ENCODE assay signal across 25 cellular contexts in genomic region chr3:81951106-81951505, GRCh38.
"Had no signal": no experiment of that assay in that cellular context is flagged by ENCODE, and none has a peak within 500 bp of the region (broad histone marks: within the 10 kb centered on the region; RNA-seq: fewer than 3 reads in every experiment).

No MANE protein-coding gene starts in this region.

- H3K9me3 Mint-ChIP-seq: nephron progenitor cell had no signal

- H3K27ac Mint-ChIP-seq: dendritic cell treated with granulocyte-macrophage colony-stimulating factor and Interleukin-4, amounts not matched to agents 40 ng/mL and 50 ng/mL, for 4 days; naive thymus-derived CD8-positive, alpha-beta T cell; nephron progenitor cell; stimulated activated memory B cell treated with anti-CD40 and anti-IgM and Interleukin-4, amounts not matched to agents 10 μg/mL and 1 μg/mL and 100 μg/mL, for 72 hours had no signal

- H3K27me3 ChIP-seq: colonic mucosa, esophagus muscularis mucosa, foreskin keratinocyte, gastroesophageal sphincter, heart left ventricle, right atrium auricular region, sigmoid colon, tibial nerve, upper lobe of right lung, uterus had no signal

- H3K4me3 Mint-ChIP-seq: dendritic cell treated with granulocyte-macrophage colony-stimulating factor and Interleukin-4, amounts not matched to agents 40 ng/mL and 50 ng/mL, for 4 days; naive thymus-derived CD8-positive, alpha-beta T cell; nephron progenitor cell; stimulated activated memory B cell treated with anti-CD40 and anti-IgM and Interleukin-4, amounts not matched to agents 10 μg/mL and 1 μg/mL and 100 μg/mL, for 72 hours had no signal

- FAIRE-seq: endothelial cell of umbilical vein, keratinocyte had no signal

- ATAC-seq: foreskin keratinocyte; gastroesophageal sphincter; heart left ventricle; left ventricle myocardium superior; lower lobe of right lung; naive thymus-derived CD8-positive, alpha-beta T cell; stimulated activated memory B cell treated with anti-CD40 and anti-IgM and Interleukin-4, amounts not matched to agents 10 μg/mL and 1 μg/mL and 100 μg/mL, for 72 hours; stimulated activated naive CD8-positive, alpha-beta T cell treated with anti-CD3 and anti-CD28 coated beads, Interleukin-15, Interleukin-2, amounts not matched to agents 100 U/mL and 50 U/mL, for 24 hours; upper lobe of right lung had no signal

- H3K27ac ChIP-seq: colonic mucosa, esophagus muscularis mucosa, foreskin keratinocyte, gastroesophageal sphincter, heart left ventricle, lower lobe of right lung, prostate gland, right atrium auricular region, sigmoid colon, thoracic aorta, tibial nerve, upper lobe of right lung, uterus had no signal

- H3K36me3 Mint-ChIP-seq: naive thymus-derived CD8-positive, alpha-beta T cell; stimulated activated memory B cell treated with anti-CD40 and anti-IgM and Interleukin-4, amounts not matched to agents 10 μg/mL and 1 μg/mL and 100 μg/mL, for 72 hours had no signal

- H3K4me1 Mint-ChIP-seq: naive thymus-derived CD8-positive, alpha-beta T cell; nephron progenitor cell; stimulated activated memory B cell treated with anti-CD40 and anti-IgM and Interleukin-4, amounts not matched to agents 10 μg/mL and 1 μg/mL and 100 μg/mL, for 72 hours had no signal

- H3K4me1 ChIP-seq: colonic mucosa, esophagus muscularis mucosa, foreskin keratinocyte, gastroesophageal sphincter, heart left ventricle, lower lobe of right lung, prostate gland, right atrium auricular region, sigmoid colon, tibial nerve, upper lobe of right lung, uterus had no signal

- H3K9me3 ChIP-seq: colonic mucosa, esophagus muscularis mucosa, gastroesophageal sphincter, heart left ventricle, lower lobe of right lung, prostate gland, right atrium auricular region, sigmoid colon, thoracic aorta, tibial nerve, upper lobe of right lung, uterus had no signal

- H3K36me3 ChIP-seq: colonic mucosa, esophagus muscularis mucosa, gastroesophageal sphincter, heart left ventricle, lower lobe of right lung, prostate gland, right atrium auricular region, sigmoid colon, thoracic aorta, tibial nerve, upper lobe of right lung, uterus had no signal

- H3K27me3 Mint-ChIP-seq: dendritic cell treated with granulocyte-macrophage colony-stimulating factor and Interleukin-4, amounts not matched to agents 40 ng/mL and 50 ng/mL, for 4 days; stimulated activated memory B cell treated with anti-CD40 and anti-IgM and Interleukin-4, amounts not matched to agents 10 μg/mL and 1 μg/mL and 100 μg/mL, for 72 hours had no signal

- H3K4me3 ChIP-seq: colonic mucosa, esophagus muscularis mucosa, gastroesophageal sphincter, heart left ventricle, lower lobe of right lung, prostate gland, right atrium auricular region, sigmoid colon, thoracic aorta, tibial nerve, upper lobe of right lung, uterus had no signal

- DNase-seq: colonic mucosa; effector CD8-positive, alpha-beta T cell; foreskin keratinocyte; heart left ventricle; hippocampal formation; left ventricle myocardium superior; lower lobe of right lung; naive thymus-derived CD8-positive, alpha-beta T cell; nephron progenitor cell; nucleus accumbens; sigmoid colon; stimulated activated CD4-positive, alpha-beta T cell treated with anti-CD3 and anti-CD28 coated beads, Interleukin-4, amount 100 ng/mL, for 4 hours; stimulated activated naive CD8-positive, alpha-beta T cell treated with anti-CD3 and anti-CD28 coated beads, Interleukin-15, Interleukin-2, amounts not matched to agents 100 U/mL and 50 U/mL, for 24 hours; upper lobe of right lung; uterus had no signal
